Comparison of ENCODE assay signal across 20 cellular contexts in genomic region chr3:157069406-157069805, GRCh38.
DNase-seq lines count a peak whose midpoint lies in the region; ATAC-seq, FAIRE-seq and TF ChIP-seq lines count a peak whose summit lies in the region.
"Had no signal": no experiment of that assay in that cellular context is flagged by ENCODE, and none has a peak within 500 bp of the region (broad histone marks: within the 10 kb centered on the region; RNA-seq: fewer than 3 reads in every experiment).

No MANE protein-coding gene starts in this region.

- peaks cover 23% of the 10 kb centered on the region for H3K4me1 ChIP-seq in CD8-positive, alpha-beta memory T cell (ENCODE audit: insufficient read depth, low read length)
- no peaks in the 10 kb centered on the region for H3K4me1 ChIP-seq in keratinocyte (ENCODE audit: control insufficient read depth, extremely low read depth, insufficient read depth, low read length)
- H3K4me1 ChIP-seq: HAP-1 had no signal

- POLR2A ChIA-PET in CD8-positive, alpha-beta memory T cell (lab: Charles Lee), result no interaction called here

- no peak overlapping the region for H2AFZ ChIP-seq in keratinocyte (ENCODE audit: control insufficient read depth, low read length)
- H2AFZ ChIP-seq: GM23338 had no signal

- no peak for TF ChIP-seq CTCF in keratinocyte (optimal IDR thresholded peaks at IDR 0.05 in 1 of 3, IDR thresholded peaks at IDR 0.05 in 1 of 3, conservative IDR thresholded peaks at IDR 0.05 in 1 of 3; ENCODE audit: extremely low read depth in 1 of 3, insufficient read depth in 2 of 3, low read length in 3 of 3)

- H3K4me3 ChIP-seq in CD8-positive, alpha-beta memory T cell (ENCODE audit: low read length), result no peak overlapping the region
- no peak overlapping the region for H3K4me3 ChIP-seq in keratinocyte (ENCODE audit: control insufficient read depth in 2 of 3, extremely low read depth in 1 of 3, insufficient read depth in 2 of 3, low read depth in 1 of 3, low read length in 3 of 3)
- H3K4me3 ChIP-seq: GM23338, HAP-1 had no signal

- no peaks in the 10 kb centered on the region for H3K9me1 ChIP-seq in keratinocyte (ENCODE audit: control insufficient read depth, extremely low read depth, insufficient read depth, low read length)

- no peak for TF ChIP-seq POLR2A in H54 (IDR thresholded peaks at IDR 0.05; ENCODE audit: low read depth, low read length)

- no peak overlapping the region for H3K9ac ChIP-seq in keratinocyte (ENCODE audit: control insufficient read depth, extremely low read depth, insufficient read depth, low read length)

- peaks cover 0 to 2% of the 10 kb centered on the region in 2 donors for H3K27me3 Mint-ChIP-seq in CD8-positive, alpha-beta memory T cell
- H3K27me3 Mint-ChIP-seq in T-helper 17 cell, result no peaks in the 10 kb centered on the region
- peaks cover 19% of the 10 kb centered on the region for H3K27me3 Mint-ChIP-seq in stimulated activated memory B cell treated with anti-CD40 and anti-IgM and Interleukin-4, amounts not matched to agents 10 μg/mL and 1 μg/mL and 100 μg/mL, for 72 hours

- H3K27me3 ChIP-seq in CD8-positive, alpha-beta memory T cell (ENCODE audit: insufficient read depth, low read length, poor library complexity, severe bottlenecking), result no peaks in the 10 kb centered on the region
- H3K27me3 ChIP-seq in keratinocyte (ENCODE audit: control insufficient read depth, extremely low read depth, insufficient read depth, low read length), result no peaks in the 10 kb centered on the region

- no peak overlapping the region for H3K27ac ChIP-seq in CD8-positive, alpha-beta memory T cell (ENCODE audit: low read depth, low read length)
- no peak overlapping the region for H3K27ac ChIP-seq in keratinocyte (ENCODE audit: control insufficient read depth, insufficient read depth, low read length)

- peaks cover 44 to 53% (median 50%) of the 10 kb centered on the region in 3 donors for H3K4me1 Mint-ChIP-seq in CD8-positive, alpha-beta memory T cell
- peaks cover 31% of the 10 kb centered on the region for H3K4me1 Mint-ChIP-seq in T-helper 17 cell
- peaks cover 32% of the 10 kb centered on the region for H3K4me1 Mint-ChIP-seq in stimulated activated memory B cell treated with anti-CD40 and anti-IgM and Interleukin-4, amounts not matched to agents 10 μg/mL and 1 μg/mL and 100 μg/mL, for 72 hours

- no peaks in the 10 kb centered on the region for H3K9me3 Mint-ChIP-seq in CD8-positive, alpha-beta memory T cell
- H3K9me3 Mint-ChIP-seq in stimulated activated memory B cell treated with anti-CD40 and anti-IgM and Interleukin-4, amounts not matched to agents 10 μg/mL and 1 μg/mL and 100 μg/mL, for 72 hours, result peaks cover 5% of the 10 kb centered on the region
- H3K9me3 Mint-ChIP-seq: CD8-positive, alpha-beta T cell; HFFc6 had no signal

- H4K20me1 ChIP-seq in keratinocyte (ENCODE audit: control insufficient read depth, extremely low read depth, insufficient read depth, low read length), result no peaks in the 10 kb centered on the region

- no peak for DNase-seq in CD8-positive, alpha-beta memory T cell
- DNase-seq in T-helper 17 cell, result no peak
- no peak for DNase-seq in keratinocyte (ENCODE audit: low read depth, low spot score)
- DNase-seq in H54 (ENCODE audit: insufficient read length, low spot score), result no peak
- DNase-seq in COLO829 (ENCODE audit: low spot score), result no peak
- no peak for DNase-seq in NCI-H1694 (lab: John Stamatoyannopoulos, UW)
- DNase-seq: C1 segment of cervical spinal cord; Calu3; CD4-positive, CD25-positive, alpha-beta regulatory T cell; CD8-positive, alpha-beta T cell; COR-L47; DMS53; DMS79 treated with DMSO at 0.1 percent for 48 hours; GF-D8; HFFc6 had no signal

- dilution Hi-C loops in keratinocyte (cut with MboI; ENCODE audit: extremely low pct_ligation_motif_present, low sequenced_read_pairs), result no loop called here

- CTCF ChIA-PET in CD8-positive, alpha-beta memory T cell (lab: Charles Lee), result interaction anchor here (1.2 to 3.5 kb wide), 2 partner anchors 12 to 396 kb away, joined by 3 to 16 read pairs; no protein-coding TSS in a partner anchor

- H3K4me2 ChIP-seq in keratinocyte (ENCODE audit: control insufficient read depth, extremely low read depth, insufficient read depth, low read depth, low read length), result no peak overlapping the region
- H3K4me2 ChIP-seq: GM23338 had no signal

- H3K79me2 ChIP-seq in keratinocyte (ENCODE audit: control insufficient read depth, insufficient read depth, low read length), result no peaks in the 10 kb centered on the region

- FAIRE-seq in keratinocyte (lab: Jason Lieb, UNC) (peak; percentile 48), H54 (lab: Jason Lieb, UNC) (no peak)
- FAIRE-seq: GM12891, GM18507 had no signal

- ATAC-seq in T-helper 17 cell, result no peak
- no peak for ATAC-seq in stimulated activated memory B cell treated with anti-CD40 and anti-IgM and Interleukin-4, amounts not matched to agents 10 μg/mL and 1 μg/mL and 100 μg/mL, for 72 hours
- ATAC-seq: CD8-positive, alpha-beta T cell; GM23338 had no signal

- no peaks in the 10 kb centered on the region for H3K36me3 ChIP-seq in CD8-positive, alpha-beta memory T cell (ENCODE audit: insufficient read depth, low read length)
- H3K36me3 ChIP-seq in keratinocyte (ENCODE audit: control insufficient read depth in 2 of 2, extremely low read depth in 1 of 2, insufficient read depth in 2 of 2, low read length in 2 of 2), result no peaks in the 10 kb centered on the region
- H3K36me3 ChIP-seq: HAP-1 had no signal

- H3K36me3 Mint-ChIP-seq in CD8-positive, alpha-beta memory T cell, result no peaks in the 10 kb centered on the region
- H3K36me3 Mint-ChIP-seq in T-helper 17 cell (ENCODE audit: low read depth), result peaks cover 4% of the 10 kb centered on the region
- H3K36me3 Mint-ChIP-seq in stimulated activated memory B cell treated with anti-CD40 and anti-IgM and Interleukin-4, amounts not matched to agents 10 μg/mL and 1 μg/mL and 100 μg/mL, for 72 hours, result no peaks in the 10 kb centered on the region
- H3K36me3 Mint-ChIP-seq: CD4-positive, CD25-positive, alpha-beta regulatory T cell; CD8-positive, alpha-beta T cell had no signal

- H3K27ac Mint-ChIP-seq in CD8-positive, alpha-beta memory T cell, result peak overlapping the region in 5 of 8 donors; percentile 2 to 82 (median 12)
- peak overlapping the region; percentile 92 for H3K27ac Mint-ChIP-seq in T-helper 17 cell
- H3K27ac Mint-ChIP-seq in stimulated activated memory B cell treated with anti-CD40 and anti-IgM and Interleukin-4, amounts not matched to agents 10 μg/mL and 1 μg/mL and 100 μg/mL, for 72 hours, result peak overlapping the region; percentile 40
- H3K27ac Mint-ChIP-seq: CD4-positive, CD25-positive, alpha-beta regulatory T cell; CD8-positive, alpha-beta T cell; GM23338; HFFc6 had no signal

- H3K9me3 ChIP-seq in CD8-positive, alpha-beta memory T cell (ENCODE audit: low read length), result no peaks in the 10 kb centered on the region
- H3K9me3 ChIP-seq in T-helper 17 cell (ENCODE audit: control insufficient read depth, low read length, poor library complexity, severe bottlenecking) (no peaks in the 10 kb centered on the region), keratinocyte (ENCODE audit: control insufficient read depth, low read depth, low read length) (no peaks in the 10 kb centered on the region)
- H3K9me3 ChIP-seq: HAP-1 had no signal

- H3K4me3 Mint-ChIP-seq in CD8-positive, alpha-beta memory T cell, result no peak overlapping the region
- H3K4me3 Mint-ChIP-seq in T-helper 17 cell, result no peak overlapping the region
- no peak overlapping the region for H3K4me3 Mint-ChIP-seq in stimulated activated memory B cell treated with anti-CD40 and anti-IgM and Interleukin-4, amounts not matched to agents 10 μg/mL and 1 μg/mL and 100 μg/mL, for 72 hours
- H3K4me3 Mint-ChIP-seq: CD8-positive, alpha-beta T cell; GM23338; HFFc6 had no signal

Comparison
In these comparisons a context has a peak if more than half of its experiments do, and no peak if none do; other contexts are left out.
1. H3K27ac Mint-ChIP-seq: peak in every context shown above with its lines; median percentile 92 in T-helper 17 cell; 40 in stimulated activated memory B cell treated with anti-CD40 and anti-IgM and Interleukin-4, amounts not matched to agents 10 μg/mL and 1 μg/mL and 100 μg/mL, for 72 hours; 12 in CD8-positive, alpha-beta memory T cell.